16 cellular contexts compared by ENCODE assay signal in the genomic region with DNA sequence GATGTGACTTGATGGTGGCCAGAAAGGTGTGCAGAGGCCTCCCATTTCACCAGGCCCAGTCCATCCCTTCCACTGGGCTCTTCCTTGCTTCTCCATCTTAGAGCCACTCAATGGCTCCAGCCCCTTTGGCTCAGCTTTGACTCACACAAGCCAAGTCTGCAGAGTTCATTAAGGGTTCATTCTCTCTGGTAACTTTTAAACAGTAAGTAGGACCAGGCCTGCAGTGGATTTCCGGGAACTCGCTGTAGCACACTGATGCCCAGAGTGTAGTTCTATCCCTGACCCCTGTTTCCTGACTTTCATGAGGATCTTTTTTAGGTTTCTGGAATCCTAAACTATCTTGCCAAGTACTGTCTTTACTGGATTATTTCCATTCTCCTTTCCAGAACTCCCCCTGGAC. TPM values are rescaled to one million over a fixed set of nuclear protein-coding genes. Genes with fewer than 3 reads are reported as not detected.
"Had no signal": no experiment of that assay in that cellular context is flagged by ENCODE, and none has a peak within 500 bp of the region (broad histone marks: within the 10 kb centered on the region; RNA-seq: fewer than 3 reads in every experiment).

No MANE protein-coding gene starts in this region.

RNA-seq across cellular contexts. Expression of a gene that starts 11.9 kb away (rescaled TPM):
- total RNA-seq: activated B cell treated with CpG ODN at 0.5 μM for 24 hours; activated CD4-positive, alpha-beta memory T cell treated with anti-CD3 and anti-CD28 coated beads for 36 hours; activated CD4-positive, alpha-beta T cell treated with anti-CD3 and anti-CD28 coated beads, Interleukin-2, amount 10 ng/mL, durations not matched to agents 24 days and 14 days; activated CD8-positive, alpha-beta memory T cell treated with anti-CD3 and anti-CD28 coated beads for 36 hours; activated CD8-positive, alpha-beta T cell treated with anti-CD3 and anti-CD28 coated beads for 36 hours; activated naive CD4-positive, alpha-beta T cell treated with anti-CD3 and anti-CD28 coated beads for 36 hours; activated naive CD4-positive, alpha-beta T cell treated with anti-CD3 and anti-CD28 coated beads, Interleukin-2, amount 50 U/mL, for 72 hours; activated naive CD8-positive, alpha-beta T cell treated with anti-CD3 and anti-CD28 coated beads for 36 hours; activated T-cell treated with anti-CD3 and anti-CD28 coated beads, Interleukin-2, amount 50 U/mL, for 4 hours; activated T-cell treated with anti-CD3 and anti-CD28 coated beads, Interleukin-2, amount 50 U/mL, for 72 hours; activated T-helper 1 cell treated with anti-CD3 and anti-CD28 coated beads, Interleukin-12 subunit alpha, Interleukin-12 subunit beta, Interleukin-2, Interleukin-4 antibody, amounts not matched to agents 30 ng/mL and 10 ng/mL and 1 ng/mL, durations not matched to agents 14 hours and 24 hours and 36 hours; activated T-helper 17 cell treated with anti-CD3 and anti-CD28 coated beads, Interleukin-2, amount 50 U/mL, for 72 hours; adrenal gland; ascending aorta; bronchial epithelial cell; cardiac muscle cell had no signal
- polyA plus RNA-seq: adrenal gland, cardiac muscle cell had no signal

RNA-seq across cellular contexts. Expression of a gene that starts 25.2 kb away (rescaled TPM):
- total RNA-seq: activated B cell treated with CpG ODN at 0.5 μM for 24 hours; activated CD4-positive, alpha-beta memory T cell treated with anti-CD3 and anti-CD28 coated beads for 36 hours; activated CD4-positive, alpha-beta T cell treated with anti-CD3 and anti-CD28 coated beads, Interleukin-2, amount 10 ng/mL, durations not matched to agents 24 days and 14 days; activated CD8-positive, alpha-beta memory T cell treated with anti-CD3 and anti-CD28 coated beads for 36 hours; activated CD8-positive, alpha-beta T cell treated with anti-CD3 and anti-CD28 coated beads for 36 hours; activated naive CD4-positive, alpha-beta T cell treated with anti-CD3 and anti-CD28 coated beads for 36 hours; activated naive CD4-positive, alpha-beta T cell treated with anti-CD3 and anti-CD28 coated beads, Interleukin-2, amount 50 U/mL, for 72 hours; activated naive CD8-positive, alpha-beta T cell treated with anti-CD3 and anti-CD28 coated beads for 36 hours; activated T-cell treated with anti-CD3 and anti-CD28 coated beads, Interleukin-2, amount 50 U/mL, for 4 hours; activated T-cell treated with anti-CD3 and anti-CD28 coated beads, Interleukin-2, amount 50 U/mL, for 72 hours; activated T-helper 1 cell treated with anti-CD3 and anti-CD28 coated beads, Interleukin-12 subunit alpha, Interleukin-12 subunit beta, Interleukin-2, Interleukin-4 antibody, amounts not matched to agents 30 ng/mL and 10 ng/mL and 1 ng/mL, durations not matched to agents 14 hours and 24 hours and 36 hours; activated T-helper 17 cell treated with anti-CD3 and anti-CD28 coated beads, Interleukin-2, amount 50 U/mL, for 72 hours; adrenal gland; ascending aorta; bronchial epithelial cell; cardiac muscle cell had no signal
- polyA plus RNA-seq: adrenal gland, cardiac muscle cell had no signal

RNA-seq across cellular contexts. Expression of a gene that starts 50.3 kb away (rescaled TPM):
- total RNA-seq: activated B cell treated with CpG ODN at 0.5 μM for 24 hours; activated CD4-positive, alpha-beta memory T cell treated with anti-CD3 and anti-CD28 coated beads for 36 hours; activated CD4-positive, alpha-beta T cell treated with anti-CD3 and anti-CD28 coated beads, Interleukin-2, amount 10 ng/mL, durations not matched to agents 24 days and 14 days; activated CD8-positive, alpha-beta memory T cell treated with anti-CD3 and anti-CD28 coated beads for 36 hours; activated CD8-positive, alpha-beta T cell treated with anti-CD3 and anti-CD28 coated beads for 36 hours; activated naive CD4-positive, alpha-beta T cell treated with anti-CD3 and anti-CD28 coated beads for 36 hours; activated naive CD4-positive, alpha-beta T cell treated with anti-CD3 and anti-CD28 coated beads, Interleukin-2, amount 50 U/mL, for 72 hours; activated naive CD8-positive, alpha-beta T cell treated with anti-CD3 and anti-CD28 coated beads for 36 hours; activated T-cell treated with anti-CD3 and anti-CD28 coated beads, Interleukin-2, amount 50 U/mL, for 4 hours; activated T-cell treated with anti-CD3 and anti-CD28 coated beads, Interleukin-2, amount 50 U/mL, for 72 hours; activated T-helper 1 cell treated with anti-CD3 and anti-CD28 coated beads, Interleukin-12 subunit alpha, Interleukin-12 subunit beta, Interleukin-2, Interleukin-4 antibody, amounts not matched to agents 30 ng/mL and 10 ng/mL and 1 ng/mL, durations not matched to agents 14 hours and 24 hours and 36 hours; activated T-helper 17 cell treated with anti-CD3 and anti-CD28 coated beads, Interleukin-2, amount 50 U/mL, for 72 hours; adrenal gland; ascending aorta; bronchial epithelial cell; cardiac muscle cell had no signal
- polyA plus RNA-seq: adrenal gland, cardiac muscle cell had no signal
